In genomic region chr4:36601864-36602263, GRCh38 we compare ENCODE assay signal across 24 cellular contexts.
"Had no signal": no experiment of that assay in that cellular context is flagged by ENCODE, and none has a peak within 500 bp of the region (broad histone marks: within the 10 kb centered on the region; RNA-seq: fewer than 3 reads in every experiment).

No MANE protein-coding gene starts in this region.

- DNase-seq: colonic mucosa; effector CD8-positive, alpha-beta T cell; endodermal cell; foreskin melanocyte; hypothalamus; immature natural killer cell; islet precursor cell; kidney glomerular epithelial cell; left colon; left ventricle myocardium inferior; lower lobe of right lung; naive thymus-derived CD8-positive, alpha-beta T cell; nephron progenitor cell; occipital lobe; ovary; posterior cingulate gyrus; psoas muscle; right cardiac atrium; sigmoid colon; stimulated activated CD4-positive, alpha-beta T cell treated with anti-CD3 and anti-CD28 coated beads, Interleukin-2, amount 100 ng/mL, for 24 hours; stimulated activated CD4-positive, alpha-beta T cell treated with anti-CD3 and anti-CD28 coated beads, Interleukin-4, amount 100 ng/mL, for 24 hours; stimulated activated naive CD4-positive, alpha-beta T cell treated with Interleukin-2 at 50 U/mL for 16 hours; stomach; thyroid gland had no signal
